8 cellular contexts compared by ENCODE assay signal in the genomic region with DNA sequence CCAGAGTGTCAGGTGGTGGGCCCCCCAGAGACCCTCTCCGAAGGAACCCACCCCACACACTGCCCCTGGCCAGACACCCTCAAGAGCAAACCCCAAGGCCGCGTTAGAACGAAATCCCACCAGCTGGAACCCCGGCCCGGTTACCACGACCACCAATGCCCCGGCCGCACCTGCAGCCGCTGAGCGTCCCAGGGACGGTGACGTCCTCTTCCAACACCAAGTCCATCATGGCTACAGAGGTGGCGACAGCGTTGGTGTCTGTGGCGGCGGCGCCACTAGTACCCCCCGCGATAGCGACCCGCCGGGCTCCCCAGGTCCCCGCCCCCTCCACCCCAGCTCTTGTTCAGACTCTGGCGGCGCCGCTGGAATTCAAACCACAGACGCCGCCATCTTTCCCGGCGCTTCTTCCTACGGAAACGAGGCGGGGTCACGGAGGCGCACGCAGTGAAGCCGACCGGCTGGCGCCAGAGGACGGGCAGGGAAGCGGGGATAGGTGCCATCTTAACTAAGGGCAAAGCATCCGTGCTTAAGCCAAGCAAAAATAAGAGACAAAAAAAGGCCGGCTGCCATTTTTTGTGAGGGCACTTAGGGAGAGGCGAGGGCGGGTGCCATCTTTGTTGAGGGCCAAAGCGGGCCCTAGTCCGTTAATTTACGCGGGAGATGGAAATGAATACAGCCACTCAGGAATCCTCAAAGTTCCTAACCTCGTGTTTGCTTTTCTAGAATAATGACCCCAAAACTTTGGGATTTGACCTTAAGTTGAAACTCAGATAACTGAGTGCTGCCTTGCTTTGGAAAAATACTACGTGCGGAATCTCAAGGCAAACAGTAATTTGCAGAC. TPM values are rescaled to one million over a fixed set of nuclear protein-coding genes. Genes with fewer than 3 reads are reported as not detected.
DNase-seq lines count a peak whose midpoint lies in the region; ATAC-seq and TF ChIP-seq lines count a peak whose summit lies in the region.

A gene (minus strand): TSS at position 418 of the 841 bp plus-strand sequence. CDS start 189 bp downstream, at position 229.

- no peak for TF ChIP-seq RAD21 in SK-N-SH (IDR thresholded peaks at IDR 0.05; ENCODE audit: low read length)

- 12% methylated on average over 17 of the region's 53 CpGs for WGBS in SK-N-SH (ENCODE audit: low lambda C conversion rate)

- no peaks in the 10 kb centered on the region for H3K9me2 ChIP-seq in SK-N-SH

- DNase-seq in GM04504 (ENCODE audit: low read depth) (peak; percentile 93), NCI-H1048 (lab: John Stamatoyannopoulos, UW) (peak; percentile 96), SK-N-SH (peak; percentile 92), germinal center (ENCODE audit: low spot score) (peak; percentile 91), non-pigmented ciliary epithelial cell (ENCODE audit: low read depth) (peak; percentile 92), superior temporal gyrus (ENCODE audit: extremely low spot score) (peak; percentile 99)
- peak; percentile 93 for DNase-seq in activated naive CD4-positive, alpha-beta T cell treated with anti-CD3 and anti-CD28 coated beads, Interleukin-2, amount 50 U/mL, for 16 hours

- H4K20me1 ChIP-seq in SK-N-SH (ENCODE audit: insufficient read depth) = no peaks in the 10 kb centered on the region

- CTCF ChIA-PET in SK-N-SH (lab: Yijun Ruan, JAX) = interaction anchor here (0.8 kb wide), 1 partner anchor 41 kb away, joined by 3 read pairs; no protein-coding TSS in a partner anchor

- no peak for TF ChIP-seq CTCF in SK-N-SH (IDR thresholded peaks at IDR 0.05)

- no peak for TF ChIP-seq EP300 in SK-N-SH (IDR thresholded peaks at IDR 0.05; ENCODE audit: borderline replicate concordance in 1 of 2, low read depth in 1 of 2, low read length in 1 of 2)

- peak within 1 kb of the TSS; percentile 32 to 53 for H3K27ac ChIP-seq in SK-N-SH (ENCODE audit: low read depth in 2 of 2, low read length in 1 of 2)

- peak within 1 kb of the TSS; percentile 59 to 89 for H3K4me3 ChIP-seq in SK-N-SH (ENCODE audit: low read depth in 2 of 2, low read length in 1 of 2)

- ATAC-seq in HG02571 (IDR thresholded peaks at IDR 0.05; ENCODE audit: unreplicated experiment) = peak; percentile 95

- POLR2A ChIA-PET in SK-N-SH (lab: Yijun Ruan, JAX) = interaction anchor here (0.6 to 0.7 kb wide), 2 partner anchors 13 to 454 kb away, joined by 3 read pairs; no protein-coding TSS in a partner anchor

- H3K9ac ChIP-seq in SK-N-SH = peak within 1 kb of the TSS; percentile 85

- peak within 1 kb of the TSS; percentile 96 for H2AFZ ChIP-seq in SK-N-SH (ENCODE audit: low read depth)

- H3K36me3 ChIP-seq in SK-N-SH (replicated peaks in 1 of 2; ENCODE audit: control insufficient read depth in 1 of 2, insufficient read depth in 2 of 2, low read length in 1 of 2) = no peaks in the 10 kb centered on the region

- no peaks in the 10 kb centered on the region for H3K27me3 ChIP-seq in SK-N-SH (ENCODE audit: insufficient read depth)

- H3K4me2 ChIP-seq in SK-N-SH = peak within 1 kb of the TSS; percentile 84

- peaks cover 6% of the 10 kb centered on the region for H3F3A ChIP-seq in SK-N-SH (replicated peaks; ENCODE audit: insufficient read depth)

- H3K4me1 ChIP-seq in SK-N-SH (ENCODE audit: control insufficient read depth in 1 of 2, insufficient read depth in 2 of 2, low read depth in 1 of 2, low read length in 1 of 2) = peaks cover 12 to 17% of the 10 kb centered on the region in 2 experiments; a peak in 3 of 4 replicates

- H3K79me2 ChIP-seq in SK-N-SH (ENCODE audit: insufficient read depth) = peaks cover 50% of the 10 kb centered on the region

- H3K9me3 ChIP-seq in SK-N-SH = no peaks in the 10 kb centered on the region

TF ChIP-seq in SK-N-SH, 30 proteins besides CTCF, POLR2A, EP300 and RAD21 (continues in another document):
- TF ChIP-seq, protein P1, sequence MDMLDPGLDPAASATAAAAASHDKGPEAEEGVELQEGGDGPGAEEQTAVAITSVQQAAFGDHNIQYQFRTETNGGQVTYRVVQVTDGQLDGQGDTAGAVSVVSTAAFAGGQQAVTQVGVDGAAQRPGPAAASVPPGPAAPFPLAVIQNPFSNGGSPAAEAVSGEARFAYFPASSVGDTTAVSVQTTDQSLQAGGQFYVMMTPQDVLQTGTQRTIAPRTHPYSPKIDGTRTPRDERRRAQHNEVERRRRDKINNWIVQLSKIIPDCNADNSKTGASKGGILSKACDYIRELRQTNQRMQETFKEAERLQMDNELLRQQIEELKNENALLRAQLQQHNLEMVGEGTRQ (IDR thresholded peaks at IDR 0.05; ENCODE audit: borderline replicate concordance, low read depth, low read length) = no peak
- TF ChIP-seq, protein P2, sequence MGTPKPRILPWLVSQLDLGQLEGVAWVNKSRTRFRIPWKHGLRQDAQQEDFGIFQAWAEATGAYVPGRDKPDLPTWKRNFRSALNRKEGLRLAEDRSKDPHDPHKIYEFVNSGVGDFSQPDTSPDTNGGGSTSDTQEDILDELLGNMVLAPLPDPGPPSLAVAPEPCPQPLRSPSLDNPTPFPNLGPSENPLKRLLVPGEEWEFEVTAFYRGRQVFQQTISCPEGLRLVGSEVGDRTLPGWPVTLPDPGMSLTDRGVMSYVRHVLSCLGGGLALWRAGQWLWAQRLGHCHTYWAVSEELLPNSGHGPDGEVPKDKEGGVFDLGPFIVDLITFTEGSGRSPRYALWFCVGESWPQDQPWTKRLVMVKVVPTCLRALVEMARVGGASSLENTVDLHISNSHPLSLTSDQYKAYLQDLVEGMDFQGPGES (IDR thresholded peaks at IDR 0.05; ENCODE audit: low read depth, low read length) = 0 out of 2 replicates have a peak, but pooled peaks have one; percentile 7
- TF ChIP-seq RFX5 (IDR thresholded peaks at IDR 0.05; ENCODE audit: low read length) = no peak
- TF ChIP-seq NRF1 (IDR thresholded peaks at IDR 0.05; ENCODE audit: low read depth, low read length) = 0 out of 2 replicates have a peak, but pooled peaks have one; percentile 26
- TF ChIP-seq, protein P3, sequence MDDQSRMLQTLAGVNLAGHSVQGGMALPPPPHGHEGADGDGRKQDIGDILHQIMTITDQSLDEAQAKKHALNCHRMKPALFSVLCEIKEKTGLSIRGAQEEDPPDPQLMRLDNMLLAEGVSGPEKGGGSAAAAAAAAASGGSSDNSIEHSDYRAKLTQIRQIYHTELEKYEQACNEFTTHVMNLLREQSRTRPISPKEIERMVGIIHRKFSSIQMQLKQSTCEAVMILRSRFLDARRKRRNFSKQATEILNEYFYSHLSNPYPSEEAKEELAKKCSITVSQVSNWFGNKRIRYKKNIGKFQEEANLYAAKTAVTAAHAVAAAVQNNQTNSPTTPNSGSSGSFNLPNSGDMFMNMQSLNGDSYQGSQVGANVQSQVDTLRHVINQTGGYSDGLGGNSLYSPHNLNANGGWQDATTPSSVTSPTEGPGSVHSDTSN (IDR thresholded peaks at IDR 0.05) = peak; percentile 37; the same call in 1 of the 2 replicates
- 0 out of 2 replicates have a peak, but pooled peaks have one; percentile 19 for TF ChIP-seq TEAD4 (IDR thresholded peaks at IDR 0.05; ENCODE audit: borderline replicate concordance, insufficient read depth)
- TF ChIP-seq, protein P4, sequence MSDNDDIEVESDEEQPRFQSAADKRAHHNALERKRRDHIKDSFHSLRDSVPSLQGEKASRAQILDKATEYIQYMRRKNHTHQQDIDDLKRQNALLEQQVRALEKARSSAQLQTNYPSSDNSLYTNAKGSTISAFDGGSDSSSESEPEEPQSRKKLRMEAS (IDR thresholded peaks at IDR 0.05; ENCODE audit: low read depth) = peak; percentile 93
- peak; percentile 31; the same call in 1 of the 2 replicates for TF ChIP-seq RCOR1 (IDR thresholded peaks at IDR 0.05; ENCODE audit: low read length)
- TF ChIP-seq TCF12 (IDR thresholded peaks at IDR 0.05) = 0 out of 2 replicates have a peak, but pooled peaks have one; percentile 16
- peak; percentile 100 for TF ChIP-seq YY1 (IDR thresholded peaks at IDR 0.05; ENCODE audit: low read depth)
- peak; percentile 62; the same call in 1 of the 2 replicates for TF ChIP-seq TAF1 (IDR thresholded peaks at IDR 0.05; ENCODE audit: borderline replicate concordance, low read depth, low read length)
- peak; percentile 74; the same call in 1 of the 2 replicates for TF ChIP-seq MXI1 (IDR thresholded peaks at IDR 0.05; ENCODE audit: low read depth, low read length)
- TF ChIP-seq, protein P5, sequence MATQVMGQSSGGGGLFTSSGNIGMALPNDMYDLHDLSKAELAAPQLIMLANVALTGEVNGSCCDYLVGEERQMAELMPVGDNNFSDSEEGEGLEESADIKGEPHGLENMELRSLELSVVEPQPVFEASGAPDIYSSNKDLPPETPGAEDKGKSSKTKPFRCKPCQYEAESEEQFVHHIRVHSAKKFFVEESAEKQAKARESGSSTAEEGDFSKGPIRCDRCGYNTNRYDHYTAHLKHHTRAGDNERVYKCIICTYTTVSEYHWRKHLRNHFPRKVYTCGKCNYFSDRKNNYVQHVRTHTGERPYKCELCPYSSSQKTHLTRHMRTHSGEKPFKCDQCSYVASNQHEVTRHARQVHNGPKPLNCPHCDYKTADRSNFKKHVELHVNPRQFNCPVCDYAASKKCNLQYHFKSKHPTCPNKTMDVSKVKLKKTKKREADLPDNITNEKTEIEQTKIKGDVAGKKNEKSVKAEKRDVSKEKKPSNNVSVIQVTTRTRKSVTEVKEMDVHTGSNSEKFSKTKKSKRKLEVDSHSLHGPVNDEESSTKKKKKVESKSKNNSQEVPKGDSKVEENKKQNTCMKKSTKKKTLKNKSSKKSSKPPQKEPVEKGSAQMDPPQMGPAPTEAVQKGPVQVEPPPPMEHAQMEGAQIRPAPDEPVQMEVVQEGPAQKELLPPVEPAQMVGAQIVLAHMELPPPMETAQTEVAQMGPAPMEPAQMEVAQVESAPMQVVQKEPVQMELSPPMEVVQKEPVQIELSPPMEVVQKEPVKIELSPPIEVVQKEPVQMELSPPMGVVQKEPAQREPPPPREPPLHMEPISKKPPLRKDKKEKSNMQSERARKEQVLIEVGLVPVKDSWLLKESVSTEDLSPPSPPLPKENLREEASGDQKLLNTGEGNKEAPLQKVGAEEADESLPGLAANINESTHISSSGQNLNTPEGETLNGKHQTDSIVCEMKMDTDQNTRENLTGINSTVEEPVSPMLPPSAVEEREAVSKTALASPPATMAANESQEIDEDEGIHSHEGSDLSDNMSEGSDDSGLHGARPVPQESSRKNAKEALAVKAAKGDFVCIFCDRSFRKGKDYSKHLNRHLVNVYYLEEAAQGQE (IDR thresholded peaks at IDR 0.05; ENCODE audit: low read depth, low read length) = 0 out of 2 replicates have a peak, but pooled peaks have one; percentile 30
- TF ChIP-seq GABPA (IDR thresholded peaks at IDR 0.05; ENCODE audit: low read depth) = peak; percentile 83

RNA-seq across cellular contexts. Expression of the gene that starts here (rescaled TPM):
- polyA plus RNA-seq in SK-N-SH (2012; rRNA removed) = 15.2 and 20.7 TPM in 2 replicates
- 16.6 and 17.3 TPM in 2 replicates for polyA plus RNA-seq in SK-N-SH (2012; cell fraction: cytosol; rRNA removed)
- polyA plus RNA-seq in SK-N-SH (2012; cell fraction: nucleus; rRNA removed) = 45.3 and 53.8 TPM in 2 replicates

Comparison
In these comparisons a context has a peak if more than half of its experiments do, and no peak if none do; other contexts are left out.
1. Peak in every context shown above with its lines: DNase-seq, ATAC-seq, H3K4me3 ChIP-seq and H3K27ac ChIP-seq.